ENCODE assay signal across 27 cellular contexts in the genomic region with DNA sequence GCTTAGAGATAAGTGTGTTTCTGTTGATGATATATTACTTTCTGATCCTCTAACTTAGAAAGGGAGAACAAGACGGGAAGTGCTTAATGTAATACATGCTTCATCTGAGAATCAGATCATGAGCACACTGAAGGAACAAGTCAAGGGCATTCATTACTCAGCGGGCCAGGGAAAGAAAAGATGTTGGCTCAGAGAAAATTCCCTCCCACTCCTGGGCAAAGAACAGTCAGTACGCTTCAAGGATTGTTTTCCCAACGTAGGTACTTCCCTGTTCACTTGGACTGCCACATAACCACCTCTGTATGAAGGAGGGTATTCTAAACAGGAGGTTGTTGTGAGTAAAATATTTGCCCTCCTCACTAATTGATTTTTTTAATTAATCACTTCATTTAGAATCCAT.
"Had no signal": no experiment of that assay in that cellular context is flagged by ENCODE, and none has a peak within 500 bp of the region (broad histone marks: within the 10 kb centered on the region; RNA-seq: fewer than 3 reads in every experiment).

No MANE protein-coding gene starts in this region.

- ATAC-seq: left lobe of liver; lower lobe of right lung; naive thymus-derived CD8-positive, alpha-beta T cell; right cardiac atrium; sciatic nerve; stimulated activated naive B cell treated with anti-CD40 and anti-IgM and Interleukin-4, amounts not matched to agents 10 μg/mL and 1 μg/mL and 100 μg/mL, for 72 hours had no signal

- H3K4me3 Mint-ChIP-seq: immature natural killer cell; naive thymus-derived CD8-positive, alpha-beta T cell; nephron progenitor cell; neural progenitor cell; stimulated activated naive B cell treated with anti-CD40 and anti-IgM and Interleukin-4, amounts not matched to agents 10 μg/mL and 1 μg/mL and 100 μg/mL, for 72 hours; stimulated activated naive CD8-positive, alpha-beta T cell treated with anti-CD3 and anti-CD28 coated beads, Interleukin-15, Interleukin-2, amounts not matched to agents 100 ng/mL and 50 ng/mL, for 24 hours; type B pancreatic cell had no signal

- H3K9me3 Mint-ChIP-seq: naive thymus-derived CD8-positive, alpha-beta T cell; neural progenitor cell; stimulated activated naive B cell treated with anti-CD40 and anti-IgM and Interleukin-4, amounts not matched to agents 10 μg/mL and 1 μg/mL and 100 μg/mL, for 72 hours; stimulated activated naive CD8-positive, alpha-beta T cell treated with anti-CD3 and anti-CD28 coated beads, Interleukin-15, Interleukin-2, amounts not matched to agents 100 ng/mL and 50 ng/mL, for 24 hours; type B pancreatic cell had no signal

- H3K27me3 Mint-ChIP-seq: stimulated activated naive B cell treated with anti-CD40 and anti-IgM and Interleukin-4, amounts not matched to agents 10 μg/mL and 1 μg/mL and 100 μg/mL, for 72 hours; stimulated activated naive CD8-positive, alpha-beta T cell treated with anti-CD3 and anti-CD28 coated beads, Interleukin-15, Interleukin-2, amounts not matched to agents 100 ng/mL and 50 ng/mL, for 24 hours; type B pancreatic cell had no signal

- H3K27me3 ChIP-seq: neural progenitor cell, neutrophil, suprapubic skin, tibial nerve, uterus had no signal

- DNase-seq: hypothalamus; immature natural killer cell; lower lobe of right lung; mammary epithelial cell; mesenchymal stem cell; naive thymus-derived CD8-positive, alpha-beta T cell; nephron progenitor cell; occipital lobe; retina; right cardiac atrium; stimulated activated CD4-positive, alpha-beta T cell treated with anti-CD3 and anti-CD28 coated beads, Interleukin-12 subunit alpha, Interleukin-12 subunit beta, amount 100 ng/mL, for 4 hours; stimulated activated CD4-positive, alpha-beta T cell treated with anti-CD3 and anti-CD28 coated beads, Interleukin-15, amount 100 ng/mL, for 24 hours; stimulated activated CD4-positive, alpha-beta T cell treated with anti-CD3 and anti-CD28 coated beads, Interleukin-2, amount 100 ng/mL, for 24 hours; stimulated activated CD4-positive, alpha-beta T cell treated with anti-CD3 and anti-CD28 coated beads, Interleukin-4, amount 100 ng/mL, for 1 hour; stimulated activated naive B cell treated with anti-CD40 and anti-IgM and Interleukin-4, amounts not matched to agents 10 μg/mL and 1 μg/mL and 100 μg/mL, for 72 hours; uterus had no signal

- H3K9me3 ChIP-seq: lower lobe of right lung, neutrophil, pancreas, prostate gland, suprapubic skin, tibial nerve, uterus had no signal

- H3K4me1 ChIP-seq: lower lobe of right lung, neural progenitor cell, pancreas, prostate gland, suprapubic skin, tibial nerve, uterus had no signal

- H3K36me3 Mint-ChIP-seq: naive thymus-derived CD8-positive, alpha-beta T cell; neural progenitor cell; stimulated activated naive B cell treated with anti-CD40 and anti-IgM and Interleukin-4, amounts not matched to agents 10 μg/mL and 1 μg/mL and 100 μg/mL, for 72 hours; type B pancreatic cell had no signal

- H3K36me3 ChIP-seq: lower lobe of right lung, neural progenitor cell, neutrophil, pancreas, prostate gland, suprapubic skin, tibial nerve, uterus had no signal

- H3K4me1 Mint-ChIP-seq: immature natural killer cell; naive thymus-derived CD8-positive, alpha-beta T cell; nephron progenitor cell; stimulated activated naive B cell treated with anti-CD40 and anti-IgM and Interleukin-4, amounts not matched to agents 10 μg/mL and 1 μg/mL and 100 μg/mL, for 72 hours had no signal

- H3K4me3 ChIP-seq: lower lobe of right lung, neural progenitor cell, pancreas, prostate gland, skin epidermis, suprapubic skin, tibial nerve, uterus had no signal

- H3K27ac Mint-ChIP-seq: immature natural killer cell; naive thymus-derived CD8-positive, alpha-beta T cell; nephron progenitor cell; neural progenitor cell; stimulated activated naive B cell treated with anti-CD40 and anti-IgM and Interleukin-4, amounts not matched to agents 10 μg/mL and 1 μg/mL and 100 μg/mL, for 72 hours; stimulated activated naive CD8-positive, alpha-beta T cell treated with anti-CD3 and anti-CD28 coated beads, Interleukin-15, Interleukin-2, amounts not matched to agents 100 ng/mL and 50 ng/mL, for 24 hours; type B pancreatic cell had no signal

- H3K27ac ChIP-seq: lower lobe of right lung, neural progenitor cell, neutrophil, pancreas, prostate gland, skin epidermis, suprapubic skin, tibial nerve, uterus had no signal
